1 cellular context compared by ENCODE assay signal in the genomic region with DNA sequence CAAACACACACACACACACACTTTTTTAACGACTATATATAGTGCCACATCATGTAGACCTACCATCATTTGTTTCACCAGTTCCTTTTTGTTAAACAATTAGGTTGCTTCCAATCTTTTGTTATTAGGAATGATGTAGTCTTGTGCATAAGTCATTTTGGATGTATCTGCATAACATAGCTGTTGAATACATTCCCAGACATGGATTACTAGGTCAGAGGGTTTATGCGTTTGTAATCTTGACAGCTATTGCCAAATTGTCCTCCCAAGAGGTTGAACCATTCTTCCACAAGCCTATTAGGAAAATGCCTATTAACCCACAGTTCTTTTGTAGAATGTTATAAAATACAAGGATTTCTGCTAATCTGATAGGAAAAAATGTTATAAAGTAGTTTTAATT.
TF ChIP-seq lines count a peak whose summit lies in the region.

No MANE protein-coding gene starts in this region.

TF ChIP-seq in IMR-90, 13 proteins besides CTCF, POLR2A, EP300 and RAD21 (continued from another document):
- TF ChIP-seq CEBPB (IDR thresholded peaks at IDR 0.05; ENCODE audit: low read depth, low read length) (no peak), SMC3 (IDR thresholded peaks at IDR 0.05; ENCODE audit: low read depth, low read length) (no peak), MAFK (IDR thresholded peaks at IDR 0.05; ENCODE audit: low read depth, low read length) (no peak), RCOR1 (IDR thresholded peaks at IDR 0.05; ENCODE audit: insufficient replicate concordance, low read length) (no peak)
